Comparison of ENCODE assay signal across 23 cellular contexts in the genomic region with DNA sequence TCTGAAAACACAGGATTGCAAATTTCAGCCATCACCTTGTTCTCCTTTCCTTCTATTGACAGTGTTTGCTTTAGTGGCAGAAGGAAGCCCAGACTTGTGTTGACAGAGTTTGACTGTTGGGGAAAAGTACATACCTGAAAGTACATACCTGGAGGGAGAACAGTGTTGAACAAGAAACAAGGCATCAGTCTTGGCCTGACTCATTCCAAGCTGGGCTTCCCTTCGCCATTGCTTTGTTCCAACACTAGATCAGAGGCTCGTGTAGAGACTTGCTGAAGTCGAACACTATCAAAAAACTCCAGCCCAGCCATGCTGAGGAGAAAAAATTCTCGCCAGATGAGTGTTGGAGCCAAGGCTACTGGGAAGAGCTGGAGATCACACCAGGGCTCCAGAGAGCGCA.
A peak's percentile ranks its signal among the peaks of the same experiment; 100 is the strongest.
DNase-seq lines count a peak whose midpoint lies in the region; ATAC-seq, FAIRE-seq and TF ChIP-seq lines count a peak whose summit lies in the region.
"Had no signal": no experiment of that assay in that cellular context is flagged by ENCODE, and none has a peak within 500 bp of the region (broad histone marks: within the 10 kb centered on the region; RNA-seq: fewer than 3 reads in every experiment).

No MANE protein-coding gene starts in this region.

- H3K27me3 ChIP-seq in bronchial epithelial cell (ENCODE audit: control insufficient read depth, insufficient read depth, low read length) (no peaks in the 10 kb centered on the region), lung (ENCODE audit: control insufficient read depth, insufficient read depth) (peaks cover 2% of the 10 kb centered on the region)
- H3K27me3 ChIP-seq: BE2C had no signal

- peak; percentile 86 for ATAC-seq in lung (ENCODE audit: insufficient read depth, low FRiP score)
- no peak for ATAC-seq in HG02759 (IDR thresholded peaks at IDR 0.05; ENCODE audit: unreplicated experiment)
- ATAC-seq: activated naive CD8-positive, alpha-beta T cell treated with anti-CD3 and anti-CD28 coated beads, Interleukin-2, amount 50 U/mL, for 24 hours; activated T-helper 17 cell treated with anti-CD3 and anti-CD28 coated beads, Interleukin-2, amount 50 U/mL, for 72 hours had no signal

- DNase-seq in DMS153 (lab: John Stamatoyannopoulos, UW) (peak; percentile 52), DMS153 treated with DMSO at 0.1 percent for 48 hours (lab: John Stamatoyannopoulos, UW; ENCODE audit: unreplicated experiment) (no peak), DMS79 (lab: John Stamatoyannopoulos, UW) (peak; percentile 63), bronchial epithelial cell (ENCODE audit: low read depth) (peak; percentile 100), lung (ENCODE audit: low spot score) (peak; percentile 35), NCI-H524 (lab: John Stamatoyannopoulos, UW) (no peak), cortex of kidney (lab: John Stamatoyannopoulos, UW) (no peak)
- DNase-seq: 8988T; activated CD4-positive, CD25-positive, alpha-beta regulatory T cell treated with anti-CD3 and anti-CD28 coated beads, Interleukin-2, amount 50 U/mL, for 72 hours; activated naive CD8-positive, alpha-beta T cell treated with anti-CD3 and anti-CD28 coated beads, Interleukin-2, amount 50 U/mL, for 24 hours; BE2C; HFFc6; KG1; naive B cell; NCI-H1436; NCI-H526 treated with DMSO at 0.1 percent for 48 hours; stimulated activated CD4-positive, alpha-beta T cell treated with anti-CD3 and anti-CD28 coated beads, Interleukin-2, amount 100 ng/mL, for 48 hours; T1000 had no signal

- H3K27ac ChIP-seq in lung (ENCODE audit: low read depth in 1 of 2, low read length in 1 of 2): no peak overlapping the region
- H3K27ac ChIP-seq: parathyroid adenoma had no signal

- H3K4me3 ChIP-seq in bronchial epithelial cell (ENCODE audit: low read depth, low read length): no peak overlapping the region
- no peak overlapping the region for H3K4me3 ChIP-seq in lung

- H3K36me3 ChIP-seq in bronchial epithelial cell (ENCODE audit: control insufficient read depth, insufficient read depth, low read length) (no peaks in the 10 kb centered on the region), lung (ENCODE audit: control insufficient read depth in 2 of 2, insufficient read depth in 2 of 2, low read length in 2 of 2) (no peaks in the 10 kb centered on the region)
- H3K36me3 ChIP-seq: BE2C had no signal

- no peaks in the 10 kb centered on the region for H3K9me3 ChIP-seq in lung (ENCODE audit: control insufficient read depth in 2 of 2, insufficient read depth in 1 of 2, low read length in 1 of 2)
- H3K9me3 ChIP-seq: BE2C had no signal

- 70 to 84% methylated on average over 5 of the region's 5 CpGs for whole genome bisulfite sequencing in lung, 2 donors

- no peak for TF ChIP-seq CTCF in bronchial epithelial cell (IDR thresholded peaks at IDR 0.05; ENCODE audit: insufficient read depth, low read length, severe bottlenecking)
- TF ChIP-seq CTCF in lung (IDR thresholded peaks at IDR 0.05; ENCODE audit: control extremely low read depth, extremely low read depth): no peak

- H3K4me1 ChIP-seq in lung (ENCODE audit: control insufficient read depth in 2 of 2, insufficient read depth in 2 of 2, low read length in 2 of 2): no peaks in the 10 kb centered on the region
- H3K4me1 ChIP-seq: BE2C, parathyroid adenoma had no signal

- peak; percentile 100 for FAIRE-seq in bronchial epithelial cell (lab: Jason Lieb, UNC)
- FAIRE-seq: D721Med, RCC 7860 had no signal

Comparison
In these comparisons a context has a peak if more than half of its experiments do, and no peak if none do; other contexts are left out.
1. DNase-seq: peak in DMS153 (single experiment), DMS79 (single experiment), bronchial epithelial cell (single experiment) and lung (single experiment); none in DMS153 treated with DMSO at 0.1 percent for 48 hours (single experiment), NCI-H524 (0 of 2) and cortex of kidney (single experiment).